ENCODE assay signal across 12 cellular contexts in genomic region chr1:64906447-64906846, GRCh38. TPM values are rescaled to one million over a fixed set of nuclear protein-coding genes. Genes with fewer than 3 reads are reported as not detected.
DNase-seq lines count a peak whose midpoint lies in the region; ATAC-seq and TF ChIP-seq lines count a peak whose summit lies in the region.
"Had no signal": no experiment of that assay in that cellular context is flagged by ENCODE, and none has a peak within 500 bp of the region (broad histone marks: within the 10 kb centered on the region; RNA-seq: fewer than 3 reads in every experiment).

No MANE protein-coding gene starts in this region.

- H3K4me1 Mint-ChIP-seq in CD4-positive, CD25-positive, alpha-beta regulatory T cell = peaks cover 53 to 96% (median 84%) of the 10 kb centered on the region in 4 donors
- H3K4me1 Mint-ChIP-seq in activated T-cell treated with anti-CD3 and anti-CD28 coated beads, Interleukin-2, amount 50 U/mL, for 4 hours (ENCODE audit: low read depth) = peaks cover 96% of the 10 kb centered on the region
- no peaks in the 10 kb centered on the region for H3K4me1 Mint-ChIP-seq in nephron progenitor cell

- peak overlapping the region; percentile 0 to 64 (median 26) for H3K4me3 Mint-ChIP-seq in CD4-positive, CD25-positive, alpha-beta regulatory T cell
- H3K4me3 Mint-ChIP-seq in activated T-cell treated with anti-CD3 and anti-CD28 coated beads, Interleukin-2, amount 50 U/mL, for 4 hours = peak overlapping the region; percentile 7
- H3K4me3 Mint-ChIP-seq in nephron progenitor cell = no peak overlapping the region

- H3K27ac Mint-ChIP-seq in CD4-positive, CD25-positive, alpha-beta regulatory T cell = peak overlapping the region; percentile 14 to 89 (median 52)
- no peak overlapping the region for H3K27ac Mint-ChIP-seq in nephron progenitor cell

- no peak for TF ChIP-seq CTCF in left lung (IDR thresholded peaks at IDR 0.05)
- no peak for TF ChIP-seq CTCF in nephron progenitor cell (IDR thresholded peaks at IDR 0.05)
- no peak for TF ChIP-seq CTCF in upper lobe of left lung (IDR thresholded peaks at IDR 0.05)

- intact Hi-C loops in left lung (cut with DNase I) = no loop called here

- DNase-seq in CD4-positive, CD25-positive, alpha-beta regulatory T cell = no peak
- DNase-seq in DMS53 treated with DMSO at 0.1 percent for 48 hours (lab: John Stamatoyannopoulos, UW; ENCODE audit: unreplicated experiment) (peak; percentile 95), left lung (no peak), T-helper 1 cell (no peak), nephron progenitor cell (no peak), upper lobe of left lung (no peak), NCI-H524 treated with DMSO at 0.1 percent for 48 hours (lab: John Stamatoyannopoulos, UW) (no peak)
- DNase-seq in activated T-cell treated with anti-CD3 and anti-CD28 coated beads, Interleukin-2, amount 50 U/mL, for 4 hours = no peak
- DNase-seq: lower lobe of right lung, MM.1S, NCI-H2227 treated with DMSO at 0.1 percent for 48 hours had no signal

- no peak for TF ChIP-seq POLR2A in upper lobe of left lung (IDR thresholded peaks at IDR 0.05)

- TF ChIP-seq EP300 in upper lobe of left lung (IDR thresholded peaks at IDR 0.05) = no peak

- H3K4me1 ChIP-seq in CD4-positive, CD25-positive, alpha-beta regulatory T cell (ENCODE audit: control insufficient read depth, insufficient read depth, low read length, poor library complexity, severe bottlenecking) = peaks cover 47% of the 10 kb centered on the region
- H3K4me1 ChIP-seq in left lung (peaks cover 0 to 39% of the 10 kb centered on the region in 2 donors), upper lobe of left lung (peaks cover 11 to 42% (median 22%) of the 10 kb centered on the region in 4 donors)

- H3K9me3 ChIP-seq in CD4-positive, CD25-positive, alpha-beta regulatory T cell (ENCODE audit: control insufficient read depth in 2 of 2, low read length in 2 of 2) = no peaks in the 10 kb centered on the region
- no peaks in the 10 kb centered on the region for H3K9me3 ChIP-seq in left lung
- H3K9me3 ChIP-seq in upper lobe of left lung = no peaks in the 10 kb centered on the region
- H3K9me3 ChIP-seq: ascending aorta, lower lobe of right lung had no signal

- ATAC-seq in CD4-positive, CD25-positive, alpha-beta regulatory T cell (ENCODE audit: low read depth in 2 of 2) = no peak
- peak; percentile 89 to 93 for ATAC-seq in activated T-cell treated with anti-CD3 and anti-CD28 coated beads, Interleukin-2, amount 50 U/mL, for 4 hours
- ATAC-seq in left lung (peak; percentile 21), upper lobe of left lung (ENCODE audit: low FRiP score in 2 of 2) (no peak)

- no peaks in the 10 kb centered on the region for H3K9me3 Mint-ChIP-seq in CD4-positive, CD25-positive, alpha-beta regulatory T cell
- H3K9me3 Mint-ChIP-seq in activated T-cell treated with anti-CD3 and anti-CD28 coated beads, Interleukin-2, amount 50 U/mL, for 4 hours = no peaks in the 10 kb centered on the region
- H3K9me3 Mint-ChIP-seq in nephron progenitor cell = no peaks in the 10 kb centered on the region

- H3K36me3 Mint-ChIP-seq in CD4-positive, CD25-positive, alpha-beta regulatory T cell = peaks cover 5% of the 10 kb centered on the region
- peaks cover 2% of the 10 kb centered on the region for H3K36me3 Mint-ChIP-seq in activated T-cell treated with anti-CD3 and anti-CD28 coated beads, Interleukin-2, amount 50 U/mL, for 4 hours (ENCODE audit: insufficient read depth)
- H3K36me3 Mint-ChIP-seq in nephron progenitor cell (ENCODE audit: low read depth) = no peaks in the 10 kb centered on the region

- H3K4me3 ChIP-seq in CD4-positive, CD25-positive, alpha-beta regulatory T cell (ENCODE audit: low read depth, low read length) = peak overlapping the region; percentile 5
- no peak overlapping the region for H3K4me3 ChIP-seq in left lung
- H3K4me3 ChIP-seq in upper lobe of left lung = no peak overlapping the region
- H3K4me3 ChIP-seq: ascending aorta, lower lobe of right lung had no signal

- no peaks in the 10 kb centered on the region for H3K27me3 Mint-ChIP-seq in CD4-positive, CD25-positive, alpha-beta regulatory T cell
- no peaks in the 10 kb centered on the region for H3K27me3 Mint-ChIP-seq in activated T-cell treated with anti-CD3 and anti-CD28 coated beads, Interleukin-2, amount 50 U/mL, for 4 hours (ENCODE audit: low read depth)
- peaks cover 8% of the 10 kb centered on the region for H3K27me3 Mint-ChIP-seq in nephron progenitor cell (ENCODE audit: low read depth, poor library complexity)

- H3K36me3 ChIP-seq in CD4-positive, CD25-positive, alpha-beta regulatory T cell (ENCODE audit: control insufficient read depth, insufficient read depth, low read length) = no peaks in the 10 kb centered on the region
- H3K36me3 ChIP-seq in left lung (no peaks in the 10 kb centered on the region), upper lobe of left lung (no peaks in the 10 kb centered on the region)
- H3K36me3 ChIP-seq: ascending aorta, lower lobe of right lung had no signal

- WGBS in upper lobe of left lung, 2 donors = 92 to 93% methylated on average over 3 of the region's 3 CpGs

- H3K27me3 ChIP-seq in CD4-positive, CD25-positive, alpha-beta regulatory T cell (ENCODE audit: control insufficient read depth, insufficient read depth, low read length) = no peaks in the 10 kb centered on the region
- no peaks in the 10 kb centered on the region for H3K27me3 ChIP-seq in left lung
- H3K27me3 ChIP-seq in upper lobe of left lung = no peaks in the 10 kb centered on the region
- H3K27me3 ChIP-seq: ascending aorta had no signal

- H3K27ac ChIP-seq in CD4-positive, CD25-positive, alpha-beta regulatory T cell (ENCODE audit: insufficient read depth, low read length, poor library complexity, severe bottlenecking) = peak overlapping the region; percentile 35
- H3K27ac ChIP-seq in left lung (no peak overlapping the region), upper lobe of left lung (no peak overlapping the region)
- H3K27ac ChIP-seq: ascending aorta, lower lobe of right lung had no signal

RNA-seq across cellular contexts. Expression of gene JAK1, which starts 59.9 kb away (rescaled TPM):
- total RNA-seq in CD4-positive, CD25-positive, alpha-beta regulatory T cell = 333 TPM
- polyA plus RNA-seq in CD4-positive, CD25-positive, alpha-beta regulatory T cell = 100 to 1,000 TPM; 215 to 231 (median 223) TPM
- total RNA-seq in activated T-cell treated with anti-CD3 and anti-CD28 coated beads, Interleukin-2, amount 50 U/mL, for 4 hours = 10 to 100 TPM; 70.3 to 87.5 (median 85.1) TPM
- total RNA-seq in left lung (100 to 1,000 TPM; 145 to 162 TPM), upper lobe of left lung (100 to 1,000 TPM; 156 to 191 (median 167) TPM)

Comparison
In these comparisons a context has a peak if more than half of its experiments do, and no peak if none do; other contexts are left out.
1. ATAC-seq: peak in activated T-cell treated with anti-CD3 and anti-CD28 coated beads, Interleukin-2, amount 50 U/mL, for 4 hours (2 of 2) and left lung (single experiment); none in CD4-positive, CD25-positive, alpha-beta regulatory T cell (0 of 2) and upper lobe of left lung (0 of 2).